ENCODE assay signal across 1 cellular context in genomic region chr16:71572497-71573116, GRCh38.
TF ChIP-seq lines count a peak whose summit lies in the region.

No MANE protein-coding gene starts in this region.

TF ChIP-seq in HepG2, 621 proteins besides CTCF, POLR2A, EP300 and RAD21 (continued from another document and continues in another):
- TF ChIP-seq KDM3A (CRISPR knock-in tag; IDR thresholded peaks at IDR 0.05; ENCODE audit: low read depth) (no peak), KLF13 (CRISPR knock-in tag; IDR thresholded peaks at IDR 0.05) (no peak), ATF4 (CRISPR knock-in tag; IDR thresholded peaks at IDR 0.05) (peak in 1 of 2 experiments; percentile 18; a peak in 1 of 4 replicates), IRF9 (CRISPR knock-in tag; IDR thresholded peaks at IDR 0.05; ENCODE audit: borderline replicate concordance) (no peak), TRIM24 (CRISPR knock-in tag; IDR thresholded peaks at IDR 0.05) (no peak), MYC (CRISPR knock-in tag; IDR thresholded peaks at IDR 0.05; ENCODE audit: borderline replicate concordance) (no peak), ZNF484 (CRISPR knock-in tag; IDR thresholded peaks at IDR 0.05; ENCODE audit: borderline replicate concordance, low read depth) (no peak), MED1 (CRISPR knock-in tag; IDR thresholded peaks at IDR 0.05) (peak; percentile 90), POLR2AphosphoS5 (IDR thresholded peaks at IDR 0.05; ENCODE audit: low read depth, low read length) (no peak; the same call in 1 of the 2 replicates), ZGPAT (CRISPR knock-in tag; IDR thresholded peaks at IDR 0.05) (peak; percentile 73), ZBTB33 (CRISPR knock-in tag; IDR thresholded peaks at IDR 0.05) (no peak), ZNF362 (CRISPR knock-in tag; IDR thresholded peaks at IDR 0.05; ENCODE audit: borderline replicate concordance) (0 out of 2 replicates have a peak, but pooled peaks have one; percentile 17), KLF16 (CRISPR knock-in tag; IDR thresholded peaks at IDR 0.05) (peak in 1 of 2 experiments; percentile 65; a peak in 1 of 4 replicates), THYN1 (CRISPR knock-in tag; IDR thresholded peaks at IDR 0.05; ENCODE audit: borderline replicate concordance, low read depth) (no peak), RFX5 (IDR thresholded peaks at IDR 0.05; ENCODE audit: low read depth, low read length) (no peak), NFIB (CRISPR knock-in tag; IDR thresholded peaks at IDR 0.05; ENCODE audit: borderline replicate concordance) (no peak), MAFF (IDR thresholded peaks at IDR 0.05; ENCODE audit: low read depth, low read length) (peak; percentile 94), ZNF790 (CRISPR knock-in tag; IDR thresholded peaks at IDR 0.05; ENCODE audit: borderline replicate concordance) (no peak), RORA (CRISPR knock-in tag; IDR thresholded peaks at IDR 0.05) (no peak), ZNF224 (CRISPR knock-in tag; IDR thresholded peaks at IDR 0.05) (no peak), EED (CRISPR knock-in tag; IDR thresholded peaks at IDR 0.05) (no peak), TOPORS (CRISPR knock-in tag; IDR thresholded peaks at IDR 0.05) (no peak), GRHL1 (CRISPR knock-in tag; conservative IDR thresholded peaks at IDR 0.05) (no peak), HNRNPUL1 (IDR thresholded peaks at IDR 0.05; ENCODE audit: low read depth, low read length) (0 out of 2 replicates have a peak, but pooled peaks have one; percentile 17), CERS6 (CRISPR knock-in tag; IDR thresholded peaks at IDR 0.05) (no peak), ZNF24 (IDR thresholded peaks at IDR 0.05) (no peak), SALL1 (CRISPR knock-in tag; IDR thresholded peaks at IDR 0.05) (peak; percentile 61; the same call in 1 of the 2 replicates), NR2C2 (CRISPR knock-in tag; IDR thresholded peaks at IDR 0.05; ENCODE audit: borderline replicate concordance) (peak; percentile 69), ZNF883 (CRISPR knock-in tag; IDR thresholded peaks at IDR 0.05; ENCODE audit: not compliant biosample characterization) (no peak), NFKB2 (CRISPR knock-in tag; IDR thresholded peaks at IDR 0.05; ENCODE audit: borderline replicate concordance) (no peak), NRL (CRISPR knock-in tag; IDR thresholded peaks at IDR 0.05; ENCODE audit: borderline replicate concordance) (no peak), FOXM1 (CRISPR knock-in tag; IDR thresholded peaks at IDR 0.05) (no peak), CENPT (CRISPR knock-in tag; IDR thresholded peaks at IDR 0.05; ENCODE audit: low read depth) (no peak), ZNF672 (CRISPR knock-in tag; IDR thresholded peaks at IDR 0.05) (no peak), ZNF138 (CRISPR knock-in tag; IDR thresholded peaks at IDR 0.05; ENCODE audit: low read depth) (no peak), ZNF792 (CRISPR knock-in tag; IDR thresholded peaks at IDR 0.05) (peak; percentile 63), CSRNP1 (CRISPR knock-in tag; IDR thresholded peaks at IDR 0.05) (peak; percentile 77; the same call in 1 of the 2 replicates), SKIL (CRISPR knock-in tag; IDR thresholded peaks at IDR 0.05; ENCODE audit: borderline replicate concordance) (no peak), PRMT3 (CRISPR knock-in tag; IDR thresholded peaks at IDR 0.05; ENCODE audit: borderline replicate concordance, low read depth) (no peak), HINFP (CRISPR knock-in tag; IDR thresholded peaks at IDR 0.05; ENCODE audit: low read depth) (no peak), ZNF33A (CRISPR knock-in tag; IDR thresholded peaks at IDR 0.05; ENCODE audit: borderline replicate concordance) (no peak), NR2F6 (IDR thresholded peaks at IDR 0.05) (peak; percentile 85), NR2F6 (CRISPR knock-in tag; IDR thresholded peaks at IDR 0.05) (no peak; the same call in none of the 2 replicates), SYNCRIP (IDR thresholded peaks at IDR 0.05; ENCODE audit: insufficient read depth, low read depth, low read length) (no peak)
